Comparison of ENCODE assay signal across 8 cellular contexts in genomic region chr12:9283346-9284095, GRCh38.
A peak's percentile ranks its signal among the peaks of the same experiment; 100 is the strongest.
DNase-seq lines count a peak whose midpoint lies in the region; ATAC-seq and TF ChIP-seq lines count a peak whose summit lies in the region.
"Not testable (repeated sequence)": the region's sequence is repeated elsewhere in the genome, so short reads cannot be mapped to it uniquely, and the experiment has no call there.

No MANE protein-coding gene starts in this region.

- peak; percentile 77 for DNase-seq in DMS79 treated with DMSO at 0.1 percent for 48 hours (lab: John Stamatoyannopoulos, UW)
- peak; percentile 73 for DNase-seq in HCEC 1CT
- DNase-seq in NCI-H1105 (lab: John Stamatoyannopoulos, UW) = peak; percentile 44
- DNase-seq in SK-N-SH = peak; percentile 47
- DNase-seq in activated naive CD4-positive, alpha-beta T cell (lab: John Stamatoyannopoulos, UW) = peak; percentile 34 to 83 (median 74)
- peak; percentile 63 for DNase-seq in foreskin melanocyte
- peak; percentile 71 to 78 for DNase-seq in stimulated activated effector memory CD8-positive, alpha-beta T cell treated with anti-CD3 and anti-CD28 coated beads, Interleukin-12 subunit alpha, Interleukin-12 subunit beta, amount 100 ng/mL, for 72 hours (ENCODE audit: low spot score in 2 of 2)

- not testable (repeated sequence) for H3K79me2 ChIP-seq in SK-N-SH (ENCODE audit: insufficient read depth); neural cell (replicated peaks; ENCODE audit: insufficient read depth, low read length)

- CTCF ChIA-PET in SK-N-SH (lab: Yijun Ruan, JAX) = not testable (repeated sequence)

- H3K27ac Mint-ChIP-seq in stimulated activated effector memory CD8-positive, alpha-beta T cell treated with anti-CD3 and anti-CD28 coated beads, Interleukin-12 subunit alpha, Interleukin-12 subunit beta, amount 100 ng/mL, for 72 hours = peak overlapping the region; percentile 98

- POLR2A ChIA-PET in SK-N-SH (lab: Yijun Ruan, JAX) = not testable (repeated sequence)

- not testable (repeated sequence) for H3K4me1 ChIP-seq in SK-N-SH (ENCODE audit: control insufficient read depth in 1 of 2, insufficient read depth in 2 of 2, low read depth in 1 of 2, low read length in 1 of 2)

- not testable (repeated sequence) for H4K20me1 ChIP-seq in SK-N-SH (ENCODE audit: insufficient read depth); neural cell (ENCODE audit: insufficient read depth)

- 2% methylated on average over 14 of the region's 42 CpGs for WGBS in SK-N-SH (ENCODE audit: low lambda C conversion rate)

- H3K9me2 ChIP-seq in SK-N-SH; neural cell (ENCODE audit: insufficient read depth, low read length): not testable (repeated sequence)

- H3K9me3 ChIP-seq in SK-N-SH; neural cell (ENCODE audit: low read length): not testable (repeated sequence)

- peak overlapping the region; percentile 97 for H3K4me3 Mint-ChIP-seq in stimulated activated effector memory CD8-positive, alpha-beta T cell treated with anti-CD3 and anti-CD28 coated beads, Interleukin-12 subunit alpha, Interleukin-12 subunit beta, amount 100 ng/mL, for 72 hours

- H2AFZ ChIP-seq in SK-N-SH (ENCODE audit: low read depth) = peak overlapping the region; percentile 87
- H2AFZ ChIP-seq in neural cell (ENCODE audit: low read depth, low read length) = peak overlapping the region; percentile 90

- H3K27ac ChIP-seq in SK-N-SH (ENCODE audit: low read depth in 2 of 2, low read length in 1 of 2) = peak overlapping the region; percentile 22 to 61; a peak in 2 of 4 replicates
- peak overlapping the region; percentile 56 for H3K27ac ChIP-seq in neural cell (ENCODE audit: low read length)

- peak overlapping the region; percentile 53; the same call in 1 of the 2 replicates for H3K9ac ChIP-seq in SK-N-SH
- H3K9ac ChIP-seq in neural cell (ENCODE audit: low read length) = peak overlapping the region; percentile 41

- not testable (repeated sequence) for TF ChIP-seq EP300 in SK-N-SH (IDR thresholded peaks at IDR 0.05; ENCODE audit: borderline replicate concordance in 1 of 2, low read depth in 1 of 2, low read length in 1 of 2); neural cell (conservative IDR thresholded peaks at IDR 0.05; ENCODE audit: poor library complexity, severe bottlenecking)

- H3K36me3 Mint-ChIP-seq in stimulated activated effector memory CD8-positive, alpha-beta T cell treated with anti-CD3 and anti-CD28 coated beads, Interleukin-12 subunit alpha, Interleukin-12 subunit beta, amount 100 ng/mL, for 72 hours = not testable (repeated sequence)

- H3K27me3 ChIP-seq in SK-N-SH (ENCODE audit: insufficient read depth); neural cell (ENCODE audit: insufficient read depth, low read depth, low read length): not testable (repeated sequence)

- H3K4me2 ChIP-seq in SK-N-SH (peak overlapping the region; percentile 61), neural cell (ENCODE audit: low read length) (peak overlapping the region; percentile 94)

- H3K36me3 ChIP-seq in SK-N-SH (replicated peaks in 1 of 2; ENCODE audit: control insufficient read depth in 1 of 2, insufficient read depth in 2 of 2, low read length in 1 of 2); neural cell (ENCODE audit: insufficient read depth, low read length): not testable (repeated sequence)

- peaks cover 11% of the 10 kb centered on the region for H3K4me1 Mint-ChIP-seq in stimulated activated effector memory CD8-positive, alpha-beta T cell treated with anti-CD3 and anti-CD28 coated beads, Interleukin-12 subunit alpha, Interleukin-12 subunit beta, amount 100 ng/mL, for 72 hours

- TF ChIP-seq RAD21 in SK-N-SH (IDR thresholded peaks at IDR 0.05; ENCODE audit: low read length); neural cell (conservative IDR thresholded peaks at IDR 0.05): not testable (repeated sequence)

- H3K9me3 Mint-ChIP-seq in stimulated activated effector memory CD8-positive, alpha-beta T cell treated with anti-CD3 and anti-CD28 coated beads, Interleukin-12 subunit alpha, Interleukin-12 subunit beta, amount 100 ng/mL, for 72 hours = not testable (repeated sequence)

- peak overlapping the region; percentile 49 to 62 for H3K4me3 ChIP-seq in SK-N-SH (ENCODE audit: low read depth in 2 of 2, low read length in 1 of 2)
- peak overlapping the region; percentile 61 for H3K4me3 ChIP-seq in neural cell (ENCODE audit: low read length)

- ATAC-seq in stimulated activated effector memory CD8-positive, alpha-beta T cell treated with anti-CD3 and anti-CD28 coated beads, Interleukin-12 subunit alpha, Interleukin-12 subunit beta, amount 100 ng/mL, for 72 hours = peak; percentile 97

- not testable (repeated sequence) for TF ChIP-seq CTCF in SK-N-SH (IDR thresholded peaks at IDR 0.05); neural cell (IDR thresholded peaks at IDR 0.05; ENCODE audit: poor library complexity, severe bottlenecking)

- not testable (repeated sequence) for H3F3A ChIP-seq in SK-N-SH (replicated peaks; ENCODE audit: insufficient read depth); neural cell (ENCODE audit: insufficient read depth, low read length, poor library complexity, severe bottlenecking)

TF ChIP-seq in SK-N-SH, 30 proteins besides CTCF, POLR2A, EP300 and RAD21:
- TF ChIP-seq MAX (IDR thresholded peaks at IDR 0.05; ENCODE audit: low read depth) (peak; percentile 19; the same call in 1 of the 2 replicates), ELF1 (IDR thresholded peaks at IDR 0.05) (peak; percentile 35; the same call in 1 of the 2 replicates), PBX3 (IDR thresholded peaks at IDR 0.05) (peak; percentile 78), SIN3A (IDR thresholded peaks at IDR 0.05; ENCODE audit: borderline replicate concordance, low read depth, low read length) (peak; percentile 55; the same call in 1 of the 2 replicates), GATA2 (CRISPR knock-in tag; IDR thresholded peaks at IDR 0.05) (peak; percentile 25), GABPA (IDR thresholded peaks at IDR 0.05; ENCODE audit: low read depth) (peak; percentile 67), NRF1 (IDR thresholded peaks at IDR 0.05; ENCODE audit: low read depth, low read length) (peak; percentile 64)
TF ChIP-seq in SK-N-SH: peak in this region for 7; not testable (repeated sequence) for 23.

TF ChIP-seq in neural cell, 6 proteins besides CTCF, POLR2A, EP300 and RAD21:
- TF ChIP-seq MXI1 (conservative IDR thresholded peaks at IDR 0.05; ENCODE audit: poor library complexity, severe bottlenecking) = peak; percentile 89
- TF ChIP-seq SMC3 (conservative IDR thresholded peaks at IDR 0.05; ENCODE audit: poor library complexity) = peak; percentile 18

Comparison
In these comparisons a context has a peak if more than half of its experiments do, and no peak if none do; other contexts are left out.
1. Peak in every context shown above with its lines: DNase-seq, ATAC-seq, H3K4me3 ChIP-seq and H3K27ac ChIP-seq.